In genomic region chr2:113910967-113911678, GRCh38 we compare ENCODE assay signal across 11 cellular contexts. TPM values are rescaled to one million over a fixed set of nuclear protein-coding genes. Genes with fewer than 3 reads are reported as not detected.
A peak's percentile ranks its signal among the peaks of the same experiment; 100 is the strongest.
DNase-seq lines count a peak whose midpoint lies in the region; ATAC-seq and TF ChIP-seq lines count a peak whose summit lies in the region.
"Had no signal": no experiment of that assay in that cellular context is flagged by ENCODE, and none has a peak within 500 bp of the region (broad histone marks: within the 10 kb centered on the region; RNA-seq: fewer than 3 reads in every experiment).

No MANE protein-coding gene starts in this region.

- in situ Hi-C loops in IMR-90 (cut with MboI; ENCODE audit: low sequenced_read_pairs): no loop called here

- H2AK5ac ChIP-seq in IMR-90 (ENCODE audit: low read depth, low read length): no peak overlapping the region

- dilution Hi-C loops in IMR-90 (cut with HindIII; ENCODE audit: low sequenced_read_pairs, unreplicated experiment): no loop called here

- H3K27ac Mint-ChIP-seq in activated naive CD4-positive, alpha-beta T cell treated with anti-CD3 and anti-CD28 coated beads, Interleukin-2, amount 50 U/mL, for 24 hours: peak overlapping the region; percentile 77
- peak overlapping the region; percentile 4 for H3K27ac Mint-ChIP-seq in dendritic cell treated with granulocyte-macrophage colony-stimulating factor and Interleukin-4, amounts not matched to agents 40 ng/mL and 50 ng/mL, for 4 days
- peak overlapping the region; percentile 70 to 86 for H3K27ac Mint-ChIP-seq in stimulated activated naive CD8-positive, alpha-beta T cell treated with anti-CD3 and anti-CD28 coated beads, Interleukin-15, amount 100 ng/mL, for 72 hours

- POLR2A ChIA-PET in IMR-90 (lab: Charles Lee; ENCODE audit: unreplicated experiment): no interaction called here

- H2BK20ac ChIP-seq in IMR-90 (ENCODE audit: low read depth, low read length): no peak overlapping the region

- no peak overlapping the region for H3K56ac ChIP-seq in IMR-90 (ENCODE audit: extremely low read depth, insufficient read depth, low read length)

- no peak overlapping the region for H2BK15ac ChIP-seq in IMR-90 (ENCODE audit: low read depth, low read length)

- no peak overlapping the region for H3K4me3 ChIP-seq in IMR-90 (ENCODE audit: insufficient read depth, low read depth, low read length)
- H3K4me3 ChIP-seq: body of pancreas, thyroid gland had no signal

- CTCF ChIA-PET in IMR-90 (lab: Yijun Ruan, JAX): interaction anchor here (0.7 to 0.9 kb wide), 2 partner anchors 12 to 15 kb away, joined by 3 to 4 read pairs; no protein-coding TSS in a partner anchor

- H3K14ac ChIP-seq in IMR-90 (replicated peaks; ENCODE audit: low read depth, low read length): no peak overlapping the region

- no peaks in the 10 kb centered on the region; the same call in 1 of the 2 replicates for H3K4me1 ChIP-seq in IMR-90 (ENCODE audit: control insufficient read depth, insufficient read depth, low read length)

- no peak for TF ChIP-seq CTCF in IMR-90 (conservative IDR thresholded peaks at IDR 0.05; ENCODE audit: low read depth, low read length)

- H3K36me3 ChIP-seq in IMR-90 (ENCODE audit: control insufficient read depth, insufficient read depth, low read length): peaks cover 7% of the 10 kb centered on the region
- H3K36me3 ChIP-seq: thyroid gland had no signal

- no peak overlapping the region for H3K4me2 ChIP-seq in IMR-90 (ENCODE audit: low read depth, low read length)

- H4K5ac ChIP-seq in IMR-90 (ENCODE audit: low read depth, low read length): no peak overlapping the region

- H3K23ac ChIP-seq in IMR-90 (ENCODE audit: low read depth, low read length): no peak overlapping the region

- H3K4me3 Mint-ChIP-seq in activated naive CD4-positive, alpha-beta T cell treated with anti-CD3 and anti-CD28 coated beads, Interleukin-2, amount 50 U/mL, for 24 hours: peak overlapping the region; percentile 65
- H3K4me3 Mint-ChIP-seq in dendritic cell treated with granulocyte-macrophage colony-stimulating factor and Interleukin-4, amounts not matched to agents 40 ng/mL and 50 ng/mL, for 4 days: no peak overlapping the region
- peak overlapping the region in 1 of 2 donors; percentile 74 for H3K4me3 Mint-ChIP-seq in stimulated activated naive CD8-positive, alpha-beta T cell treated with anti-CD3 and anti-CD28 coated beads, Interleukin-15, amount 100 ng/mL, for 72 hours

- no peak overlapping the region for H3K27ac ChIP-seq in IMR-90 (ENCODE audit: insufficient read depth, low read length)
- H3K27ac ChIP-seq: thyroid gland had no signal

- H4K8ac ChIP-seq in IMR-90 (ENCODE audit: low read depth in 2 of 2, low read length in 2 of 2): no peak overlapping the region

- H2AFZ ChIP-seq in IMR-90 (replicated peaks; ENCODE audit: low read length, poor library complexity): no peak overlapping the region

- H3K27me3 ChIP-seq in IMR-90 (ENCODE audit: control insufficient read depth, insufficient read depth, low read length): no peaks in the 10 kb centered on the region
- H3K27me3 ChIP-seq: body of pancreas, thyroid gland had no signal

- TF ChIP-seq POLR2A in IMR-90 (IDR thresholded peaks at IDR 0.05; ENCODE audit: low read depth, low read length): no peak

- no peak overlapping the region for H3K18ac ChIP-seq in IMR-90 (ENCODE audit: low read depth, low read length)

- H2AK9ac ChIP-seq in IMR-90 (replicated peaks; ENCODE audit: low read depth, low read length, poor library complexity): no peak overlapping the region

- H4K20me1 ChIP-seq in IMR-90 (ENCODE audit: insufficient read depth, low read length): peaks cover 92% of the 10 kb centered on the region

- H3K4me1 Mint-ChIP-seq in activated naive CD4-positive, alpha-beta T cell treated with anti-CD3 and anti-CD28 coated beads, Interleukin-2, amount 50 U/mL, for 24 hours: peaks cover 89% of the 10 kb centered on the region
- H3K4me1 Mint-ChIP-seq in dendritic cell treated with granulocyte-macrophage colony-stimulating factor and Interleukin-4, amounts not matched to agents 40 ng/mL and 50 ng/mL, for 4 days (ENCODE audit: low read depth): peaks cover 39% of the 10 kb centered on the region
- H3K4me1 Mint-ChIP-seq in stimulated activated naive CD8-positive, alpha-beta T cell treated with anti-CD3 and anti-CD28 coated beads, Interleukin-15, amount 100 ng/mL, for 72 hours: peaks cover 60% of the 10 kb centered on the region

- peaks cover 20% of the 10 kb centered on the region for H3K36me3 Mint-ChIP-seq in activated naive CD4-positive, alpha-beta T cell treated with anti-CD3 and anti-CD28 coated beads, Interleukin-2, amount 50 U/mL, for 24 hours
- peaks cover 50% of the 10 kb centered on the region for H3K36me3 Mint-ChIP-seq in dendritic cell treated with granulocyte-macrophage colony-stimulating factor and Interleukin-4, amounts not matched to agents 40 ng/mL and 50 ng/mL, for 4 days (ENCODE audit: low read depth)

- no peak overlapping the region for H2BK5ac ChIP-seq in IMR-90 (ENCODE audit: low read depth, low read length, poor library complexity, severe bottlenecking)

- H3K79me1 ChIP-seq in IMR-90 (ENCODE audit: low read depth in 1 of 2, low read length in 2 of 2): peaks cover 0 to 31% of the 10 kb centered on the region in 2 experiments; a peak in 2 of 4 replicates

- peak; percentile 56 for ATAC-seq in IMR-90 (ENCODE audit: low read depth)
- ATAC-seq in stimulated activated naive CD8-positive, alpha-beta T cell treated with anti-CD3 and anti-CD28 coated beads, Interleukin-15, amount 100 ng/mL, for 72 hours: no peak
- ATAC-seq in HG03342 (IDR thresholded peaks at IDR 0.05; ENCODE audit: unreplicated experiment): no peak
- ATAC-seq: body of pancreas had no signal

- H3K27me3 Mint-ChIP-seq in activated naive CD4-positive, alpha-beta T cell treated with anti-CD3 and anti-CD28 coated beads, Interleukin-2, amount 50 U/mL, for 24 hours: no peaks in the 10 kb centered on the region
- H3K27me3 Mint-ChIP-seq in dendritic cell treated with granulocyte-macrophage colony-stimulating factor and Interleukin-4, amounts not matched to agents 40 ng/mL and 50 ng/mL, for 4 days: no peaks in the 10 kb centered on the region
- no peaks in the 10 kb centered on the region for H3K27me3 Mint-ChIP-seq in stimulated activated naive CD8-positive, alpha-beta T cell treated with anti-CD3 and anti-CD28 coated beads, Interleukin-15, amount 100 ng/mL, for 72 hours

- BruUV-seq in IMR-90 (replicated peaks; lab: Mats Ljungman, UMichigan): no TSS peak

- H2BK120ac ChIP-seq in IMR-90 (ENCODE audit: low read depth, low read length): no peak overlapping the region

- intact Hi-C loops in IMR-90 (cut with micrococcal nuclease): no loop called here
- intact Hi-C loops in dendritic cell treated with granulocyte-macrophage colony-stimulating factor and Interleukin-4, amounts not matched to agents 40 ng/mL and 50 ng/mL, for 4 days (cut with micrococcal nuclease): loop anchor here (5.0 kb wide), 1 partner anchor 36 kb away; no protein-coding TSS in a partner anchor

- H3K9me3 Mint-ChIP-seq in activated naive CD4-positive, alpha-beta T cell treated with anti-CD3 and anti-CD28 coated beads, Interleukin-2, amount 50 U/mL, for 24 hours: no peaks in the 10 kb centered on the region
- H3K9me3 Mint-ChIP-seq in dendritic cell treated with granulocyte-macrophage colony-stimulating factor and Interleukin-4, amounts not matched to agents 40 ng/mL and 50 ng/mL, for 4 days: no peaks in the 10 kb centered on the region
- no peaks in the 10 kb centered on the region for H3K9me3 Mint-ChIP-seq in stimulated activated naive CD8-positive, alpha-beta T cell treated with anti-CD3 and anti-CD28 coated beads, Interleukin-15, amount 100 ng/mL, for 72 hours

- no peaks in the 10 kb centered on the region for H3K9me3 ChIP-seq in IMR-90 (ENCODE audit: control insufficient read depth, insufficient read depth, low read length)
- H3K9me3 ChIP-seq: body of pancreas, thyroid gland had no signal

- no peak for DNase-seq in activated naive CD4-positive, alpha-beta T cell treated with anti-CD3 and anti-CD28 coated beads, Interleukin-2, amount 50 U/mL, for 16 hours
- DNase-seq in IMR-90 (no peak), amygdala (lab: John Stamatoyannopoulos, UW) (no peak), DMS53 (lab: John Stamatoyannopoulos, UW) (no peak)
- DNase-seq in stimulated activated naive CD8-positive, alpha-beta T cell treated with anti-CD3 and anti-CD28 coated beads, Interleukin-15, amount 100 ng/mL, for 72 hours: no peak
- DNase-seq: body of pancreas, occipital lobe, thyroid gland had no signal

- no peak overlapping the region for H3K9ac ChIP-seq in IMR-90 (ENCODE audit: low read depth, low read length)

- TF ChIP-seq RAD21 in IMR-90 (IDR thresholded peaks at IDR 0.05; ENCODE audit: low read length): no peak

- H4K91ac ChIP-seq in IMR-90 (ENCODE audit: insufficient read depth, low read depth, low read length): no peak overlapping the region

- H3K9me1 ChIP-seq in IMR-90 (ENCODE audit: insufficient read depth, low read length): peaks cover 10% of the 10 kb centered on the region

- H3K4ac ChIP-seq in IMR-90 (ENCODE audit: low read depth, low read length): no peak overlapping the region

- no CpG with 5 or more reads among the region's 6 CpGs for WGBS in IMR-90 (ENCODE audit: extremely low coverage in 2 of 2, insufficient read length in 1 of 2), 2 experiments

TF ChIP-seq in IMR-90, 13 proteins besides CTCF, POLR2A, EP300 and RAD21:
- no peak for TF ChIP-seq NFE2L2 (IDR thresholded peaks at IDR 0.05; ENCODE audit: low read depth, low read length)

RNA-seq across cellular contexts. Expression of gene ACTR3, which starts 21.2 kb away (rescaled TPM):
- 307 and 645 TPM in 2 replicates for total RNA-seq in IMR-90 (2012; rRNA removed)
- 201 and 246 TPM in 2 replicates for polyA plus RNA-seq in IMR-90 (2012; rRNA removed)
- polyA plus RNA-seq in IMR-90 (2012; cell fraction: cytosol; rRNA removed): 28.9 and 70.5 TPM in 2 replicates
- 8.1 and 74.7 TPM in 2 replicates for polyA plus RNA-seq in IMR-90 (2012; cell fraction: nucleus; rRNA removed; ENCODE audit: low replicate concordance)

Comparison
In these comparisons a context has a peak if more than half of its experiments do, and no peak if none do; other contexts are left out.
1. H3K27ac Mint-ChIP-seq: peak in every context shown above with its lines; median percentile 78 in stimulated activated naive CD8-positive, alpha-beta T cell treated with anti-CD3 and anti-CD28 coated beads, Interleukin-15, amount 100 ng/mL, for 72 hours; 77 in activated naive CD4-positive, alpha-beta T cell treated with anti-CD3 and anti-CD28 coated beads, Interleukin-2, amount 50 U/mL, for 24 hours; 4 in dendritic cell treated with granulocyte-macrophage colony-stimulating factor and Interleukin-4, amounts not matched to agents 40 ng/mL and 50 ng/mL, for 4 days.